In genomic region chr17:82101301-82101715, GRCh38 we compare ENCODE assay signal across 10 cellular contexts. TPM values are rescaled to one million over a fixed set of nuclear protein-coding genes. Genes with fewer than 3 reads are reported as not detected.
DNase-seq lines count a peak whose midpoint lies in the region; ATAC-seq and TF ChIP-seq lines count a peak whose summit lies in the region.
"Had no signal": no experiment of that assay in that cellular context is flagged by ENCODE, and none has a peak within 500 bp of the region (broad histone marks: within the 10 kb centered on the region; RNA-seq: fewer than 3 reads in every experiment).

No MANE protein-coding gene starts in this region.

- peak overlapping the region; percentile 34; the same call in 1 of the 2 replicates for H3K4me2 ChIP-seq in PC-9

- H3K27me3 ChIP-seq in cardiac muscle cell (no peaks in the 10 kb centered on the region), PC-9 (ENCODE audit: insufficient read depth, low read depth) (no peaks in the 10 kb centered on the region), lower lobe of right lung (ENCODE audit: low read depth) (no peaks in the 10 kb centered on the region), transverse colon (no peaks in the 10 kb centered on the region), MG63 (no peaks in the 10 kb centered on the region)

- H3K79me2 ChIP-seq in PC-9 (ENCODE audit: low read depth): peaks cover 26% of the 10 kb centered on the region

- H3K36me3 ChIP-seq in cardiac muscle cell (no peaks in the 10 kb centered on the region), PC-9 (ENCODE audit: low read depth) (no peaks in the 10 kb centered on the region), lower lobe of right lung (peaks cover 1% of the 10 kb centered on the region), transverse colon (no peaks in the 10 kb centered on the region), MG63 (peaks cover 14% of the 10 kb centered on the region)

- no peak for DNase-seq in cardiac muscle cell (ENCODE audit: low read depth in 1 of 2, low spot score in 1 of 2)
- DNase-seq in Right ventricle myocardium inferior (ENCODE audit: missing footprints): no peak
- no peak for DNase-seq in PC-9
- no peak for DNase-seq in lower lobe of right lung
- DNase-seq in transverse colon: no peak
- no peak for DNase-seq in MG63
- DNase-seq: OCI-M1 had no signal

- H3F3A ChIP-seq in PC-9 (ENCODE audit: insufficient read depth, low read depth): peaks cover 36% of the 10 kb centered on the region

- CTCF ChIA-PET in PC-9 (lab: Charles Lee): interaction anchor here (0.6 kb wide), 1 partner anchor 30 kb away, joined by 5 read pairs; no protein-coding TSS in a partner anchor

- H3K4me1 ChIP-seq in cardiac muscle cell (ENCODE audit: low read depth): peaks cover 27% of the 10 kb centered on the region
- peaks cover 68% of the 10 kb centered on the region for H3K4me1 ChIP-seq in PC-9 (replicated peaks; ENCODE audit: insufficient read depth)
- peaks cover 68% of the 10 kb centered on the region for H3K4me1 ChIP-seq in lower lobe of right lung
- H3K4me1 ChIP-seq in transverse colon: peaks cover 24 to 66% (median 49%) of the 10 kb centered on the region in 4 donors

- intact Hi-C loops in Right ventricle myocardium inferior (cut with DNase I) (no loop called here), PC-9 (cut with micrococcal nuclease; ENCODE audit: unreplicated experiment) (loop anchor here (10.0 kb wide), 2 partner anchors 207 to 233 kb away; partner anchors contain the start of genes ALYREF, ANAPC11 and SECTM1), lower lobe of right lung (cut with DNase I) (no loop called here), transverse colon (cut with DNase I; ENCODE audit: low total_unique reads) (no loop called here)

- BruUV-seq in PC-9 (replicated peaks; lab: Mats Ljungman, UMichigan): no TSS peak

- TF ChIP-seq POLR2A in transverse colon (IDR thresholded peaks at IDR 0.05): no peak

- H3K27ac ChIP-seq in cardiac muscle cell (peak overlapping the region; percentile 17), PC-9 (no peak overlapping the region), lower lobe of right lung (peak overlapping the region; percentile 6), transverse colon (peak overlapping the region; percentile 3 to 31 (median 14))
- H3K27ac ChIP-seq: epithelial cell of prostate had no signal

- ATAC-seq in Right ventricle myocardium inferior (no peak), lower lobe of right lung (no peak), HG03175 (IDR thresholded peaks at IDR 0.05; ENCODE audit: unreplicated experiment) (no peak), GM19328 (IDR thresholded peaks at IDR 0.05; ENCODE audit: unreplicated experiment) (no peak)

- no peak for TF ChIP-seq EP300 in transverse colon (IDR thresholded peaks at IDR 0.05; ENCODE audit: low read depth)

- no peak for TF ChIP-seq CTCF in cardiac muscle cell (IDR thresholded peaks at IDR 0.05; ENCODE audit: low read depth, low read length)
- no peak for TF ChIP-seq CTCF in PC-9 (conservative IDR thresholded peaks at IDR 0.05)
- TF ChIP-seq CTCF in lower lobe of right lung (IDR thresholded peaks at IDR 0.05): no peak
- no peak for TF ChIP-seq CTCF in transverse colon (IDR thresholded peaks at IDR 0.05)

- peaks cover 8% of the 10 kb centered on the region for H4K20me1 ChIP-seq in PC-9 (ENCODE audit: insufficient read depth)

- in situ Hi-C loops in transverse colon (cut with MboI; ENCODE audit: low pct_ligation_motif_present in 1 of 4, low pct_unique_long_range_greater_than_20kb in 1 of 4, low sequenced_read_pairs in 3 of 4): no loop called here

- H3K4me3 ChIP-seq in cardiac muscle cell (no peak overlapping the region), PC-9 (no peak overlapping the region), lower lobe of right lung (no peak overlapping the region), transverse colon (no peak overlapping the region), MG63 (no peak overlapping the region)

- no peaks in the 10 kb centered on the region for H3K9me2 ChIP-seq in PC-9 (ENCODE audit: insufficient read depth)

- H3K9me3 ChIP-seq in cardiac muscle cell (ENCODE audit: low read depth) (no peaks in the 10 kb centered on the region), PC-9 (ENCODE audit: insufficient read depth, low read depth) (no peaks in the 10 kb centered on the region), lower lobe of right lung (no peaks in the 10 kb centered on the region), transverse colon (no peaks in the 10 kb centered on the region), MG63 (no peaks in the 10 kb centered on the region)

- H2AFZ ChIP-seq in PC-9: no peak overlapping the region

- POLR2A ChIA-PET in PC-9 (lab: Charles Lee; ENCODE audit: unreplicated experiment): no interaction called here

- WGBS in transverse colon (ENCODE audit: low coverage in 1 of 2), 2 donors: 73% methylated on average over 6 of the region's 10 CpGs; no CpG with 5 or more reads in 1 of the 2 donors

RNA-seq across cellular contexts. Expression of gene FASN, which starts 3.3 kb away (rescaled TPM):
- total RNA-seq in cardiac muscle cell (276 and 279 TPM in 2 replicates), Right ventricle myocardium inferior (46.6 TPM), PC-9 (2021) (455 and 658 TPM in 2 replicates), lower lobe of right lung (302 TPM), transverse colon (100 to 1,000 TPM in 2 of 4 donors, 10 to 100 TPM in 2; 25.1 to 185 (median 99.4) TPM)
- polyA plus RNA-seq in cardiac muscle cell: 61.8 and 85.9 TPM in 2 replicates
- total RNA-seq in MG63 (2014; rRNA removed; shearing (Covaris generic); ENCODE audit: low replicate concordance): 112 and 125 TPM in 2 replicates

RNA-seq across cellular contexts. Expression of gene DUS1L, which starts 35.7 kb away (rescaled TPM):
- total RNA-seq in cardiac muscle cell (109 and 184 TPM in 2 replicates), Right ventricle myocardium inferior (59.3 TPM), PC-9 (2021) (138 and 175 TPM in 2 replicates), lower lobe of right lung (85.1 TPM), transverse colon (100 to 1,000 TPM in 3 of 4 donors, 10 to 100 TPM in 1; 98.6 to 306 (median 132) TPM)
- polyA plus RNA-seq in cardiac muscle cell: 183 and 196 TPM in 2 replicates
- 104 and 123 TPM in 2 replicates for total RNA-seq in MG63 (2014; rRNA removed; shearing (Covaris generic); ENCODE audit: low replicate concordance)

RNA-seq across cellular contexts. Expression of gene GPS1, which starts 49.6 kb away (rescaled TPM):
- 231 and 235 TPM in 2 replicates for total RNA-seq in cardiac muscle cell
- polyA plus RNA-seq in cardiac muscle cell: 223 and 257 TPM in 2 replicates
- total RNA-seq in Right ventricle myocardium inferior: 80.9 TPM
- total RNA-seq in PC-9 (2021): 121 and 124 TPM in 2 replicates
- 71.5 TPM for total RNA-seq in lower lobe of right lung
- total RNA-seq in transverse colon: 100 to 1,000 TPM in 2 of 4 donors, 10 to 100 TPM in 2; 42.0 to 160 (median 85.5) TPM
- total RNA-seq in MG63 (2014; rRNA removed; shearing (Covaris generic); ENCODE audit: low replicate concordance): 103 and 181 TPM in 2 replicates

RNA-seq across cellular contexts. Expression of gene RFNG, which starts 49.7 kb away (rescaled TPM):
- total RNA-seq in cardiac muscle cell: 94.6 and 104 TPM in 2 replicates
- 91.0 and 98.3 TPM in 2 replicates for polyA plus RNA-seq in cardiac muscle cell
- total RNA-seq in Right ventricle myocardium inferior: 19.3 TPM
- 40.4 and 49.1 TPM in 2 replicates for total RNA-seq in PC-9 (2021)
- 35.1 TPM for total RNA-seq in lower lobe of right lung
- 10 to 100 TPM; 33.2 to 92.0 (median 48.8) TPM for total RNA-seq in transverse colon
- total RNA-seq in MG63 (2014; rRNA removed; shearing (Covaris generic); ENCODE audit: low replicate concordance): 41.2 and 41.6 TPM in 2 replicates
